Comparison of ENCODE assay signal across 19 cellular contexts in the genomic region with DNA sequence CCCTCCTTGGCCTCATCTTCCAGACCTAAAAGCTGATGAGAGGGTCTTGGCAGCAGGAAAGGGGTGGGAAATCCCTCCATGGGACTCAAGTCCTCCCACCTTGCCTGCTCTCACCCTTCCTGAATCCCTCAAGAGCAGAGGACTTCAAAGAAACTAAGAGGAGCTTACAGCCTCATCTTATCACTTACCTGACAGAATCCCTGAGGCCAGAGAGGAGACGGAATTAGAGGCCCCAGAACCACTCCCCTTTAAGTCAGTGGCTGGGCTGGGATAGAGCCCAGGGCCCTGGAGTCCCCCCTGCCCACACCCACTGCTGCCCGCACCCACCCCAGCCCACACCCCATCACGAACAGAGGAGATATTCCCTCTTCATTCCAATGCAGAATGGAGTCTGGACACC. TPM values are rescaled to one million over a fixed set of nuclear protein-coding genes. Genes with fewer than 3 reads are reported as not detected.
DNase-seq lines count a peak whose midpoint lies in the region; ATAC-seq and TF ChIP-seq lines count a peak whose summit lies in the region.
"Had no signal": no experiment of that assay in that cellular context is flagged by ENCODE, and none has a peak within 500 bp of the region (broad histone marks: within the 10 kb centered on the region; RNA-seq: fewer than 3 reads in every experiment).

No MANE protein-coding gene starts in this region.

- DNase-seq in activated naive CD8-positive, alpha-beta T cell treated with anti-CD3 and anti-CD28 coated beads, Interleukin-2, amount 10 ng/mL, durations not matched to agents 7 days and 5 days, result no peak
- DNase-seq in activated naive CD8-positive, alpha-beta T cell treated with anti-CD3 and anti-CD28 coated beads for 36 hours, result no peak
- DNase-seq in T-helper 17 cell (no peak), lower lobe of right lung (peak; percentile 8), tibial nerve (ENCODE audit: low spot score in 2 of 2) (no peak), NCI-H82 treated with DMSO at 0.1 percent for 48 hours (lab: John Stamatoyannopoulos, UW; ENCODE audit: unreplicated experiment) (no peak), NCI-H2107 treated with DMSO at 0.1 percent for 48 hours (lab: John Stamatoyannopoulos, UW; ENCODE audit: unreplicated experiment) (no peak)
- no peak for DNase-seq in stimulated activated CD4-positive, alpha-beta T cell treated with anti-CD3 and anti-CD28 coated beads, Interleukin-4, amount 100 ng/mL, for 24 hours
- DNase-seq: activated CD4-positive, alpha-beta T cell treated with anti-CD3 and anti-CD28 coated beads for 36 hours; central memory CD4-positive, alpha-beta T cell; COR-L47; Karpas-422; NCI-H146; NCI-H510A treated with DMSO at 0.1 percent for 48 hours had no signal

- TF ChIP-seq POLR2A in tibial nerve (IDR thresholded peaks at IDR 0.05), result no peak

- H3K9me3 ChIP-seq in T-helper 17 cell (ENCODE audit: control insufficient read depth, low read length, poor library complexity, severe bottlenecking) (no peaks in the 10 kb centered on the region), lower lobe of right lung (no peaks in the 10 kb centered on the region), tibial nerve (no peaks in the 10 kb centered on the region)
- H3K9me3 ChIP-seq: A549, Peyer's patch had no signal

- H3K9me3 Mint-ChIP-seq in activated naive CD8-positive, alpha-beta T cell treated with anti-CD3 and anti-CD28 coated beads, Interleukin-2, amount 10 ng/mL, durations not matched to agents 7 days and 5 days, result no peaks in the 10 kb centered on the region
- no peaks in the 10 kb centered on the region for H3K9me3 Mint-ChIP-seq in activated naive CD8-positive, alpha-beta T cell treated with anti-CD3 and anti-CD28 coated beads for 36 hours
- H3K9me3 Mint-ChIP-seq: activated naive CD4-positive, alpha-beta T cell treated with anti-CD3 and anti-CD28 coated beads, Interleukin-2, amount 50 U/mL, for 72 hours had no signal

- H3K36me3 Mint-ChIP-seq in activated naive CD8-positive, alpha-beta T cell treated with anti-CD3 and anti-CD28 coated beads, Interleukin-2, amount 10 ng/mL, durations not matched to agents 7 days and 5 days, result peaks cover 1% of the 10 kb centered on the region
- H3K36me3 Mint-ChIP-seq in activated naive CD8-positive, alpha-beta T cell treated with anti-CD3 and anti-CD28 coated beads for 36 hours, result no peaks in the 10 kb centered on the region
- no peaks in the 10 kb centered on the region for H3K36me3 Mint-ChIP-seq in T-helper 17 cell (ENCODE audit: low read depth)
- H3K36me3 Mint-ChIP-seq: activated naive CD4-positive, alpha-beta T cell treated with anti-CD3 and anti-CD28 coated beads, Interleukin-2, amount 50 U/mL, for 72 hours had no signal

- H3K27ac Mint-ChIP-seq in activated naive CD8-positive, alpha-beta T cell treated with anti-CD3 and anti-CD28 coated beads, Interleukin-2, amount 10 ng/mL, durations not matched to agents 7 days and 5 days, result peak overlapping the region; percentile 51
- no peak overlapping the region for H3K27ac Mint-ChIP-seq in activated naive CD8-positive, alpha-beta T cell treated with anti-CD3 and anti-CD28 coated beads for 36 hours
- peak overlapping the region; percentile 45 for H3K27ac Mint-ChIP-seq in T-helper 17 cell
- H3K27ac Mint-ChIP-seq: activated CD4-positive, alpha-beta T cell treated with anti-CD3 and anti-CD28 coated beads for 36 hours had no signal

- POLR2A ChIA-PET in activated naive CD8-positive, alpha-beta T cell treated with anti-CD3 and anti-CD28 coated beads, Interleukin-2, amount 10 ng/mL, durations not matched to agents 7 days and 5 days (lab: Charles Lee), result interaction anchor here (1.1 kb wide), 1 partner anchor 12 kb away, joined by 4 read pairs; no protein-coding TSS in a partner anchor

- no peaks in the 10 kb centered on the region for H3K27me3 Mint-ChIP-seq in activated naive CD8-positive, alpha-beta T cell treated with anti-CD3 and anti-CD28 coated beads, Interleukin-2, amount 10 ng/mL, durations not matched to agents 7 days and 5 days
- no peaks in the 10 kb centered on the region for H3K27me3 Mint-ChIP-seq in activated naive CD8-positive, alpha-beta T cell treated with anti-CD3 and anti-CD28 coated beads for 36 hours
- no peaks in the 10 kb centered on the region for H3K27me3 Mint-ChIP-seq in T-helper 17 cell
- H3K27me3 Mint-ChIP-seq: activated CD4-positive, alpha-beta T cell treated with anti-CD3 and anti-CD28 coated beads for 36 hours had no signal

- 81 to 93% methylated on average over 3 of the region's 3 CpGs for WGBS in tibial nerve, 2 donors

- H3K4me3 ChIP-seq in lower lobe of right lung (no peak overlapping the region), tibial nerve (no peak overlapping the region)
- H3K4me3 ChIP-seq: A549, GM12878, Peyer's patch had no signal

- H3K36me3 ChIP-seq in lower lobe of right lung (no peaks in the 10 kb centered on the region), tibial nerve (no peaks in the 10 kb centered on the region)
- H3K36me3 ChIP-seq: Peyer's patch had no signal

- no peak for TF ChIP-seq CTCF in lower lobe of right lung (IDR thresholded peaks at IDR 0.05)
- no peak for TF ChIP-seq CTCF in tibial nerve (IDR thresholded peaks at IDR 0.05)

- TF ChIP-seq EP300 in tibial nerve (IDR thresholded peaks at IDR 0.05), result no peak

- ATAC-seq in activated naive CD8-positive, alpha-beta T cell treated with anti-CD3 and anti-CD28 coated beads, Interleukin-2, amount 10 ng/mL, durations not matched to agents 7 days and 5 days (ENCODE audit: low read depth), result no peak
- ATAC-seq in T-helper 17 cell (no peak), lower lobe of right lung (no peak)

- no peak overlapping the region for H3K4me3 Mint-ChIP-seq in activated naive CD8-positive, alpha-beta T cell treated with anti-CD3 and anti-CD28 coated beads, Interleukin-2, amount 10 ng/mL, durations not matched to agents 7 days and 5 days
- no peak overlapping the region for H3K4me3 Mint-ChIP-seq in activated naive CD8-positive, alpha-beta T cell treated with anti-CD3 and anti-CD28 coated beads for 36 hours
- peak overlapping the region; percentile 80 for H3K4me3 Mint-ChIP-seq in T-helper 17 cell
- H3K4me3 Mint-ChIP-seq: activated CD4-positive, alpha-beta T cell treated with anti-CD3 and anti-CD28 coated beads for 36 hours had no signal

- H3K27ac ChIP-seq in lower lobe of right lung (no peak overlapping the region), tibial nerve (peak overlapping the region in 3 of 4 donors; percentile 7 to 60 (median 26))
- H3K27ac ChIP-seq: A549, HL-60 had no signal

- no peaks in the 10 kb centered on the region for H3K27me3 ChIP-seq in lower lobe of right lung (ENCODE audit: low read depth)
- no peaks in the 10 kb centered on the region for H3K27me3 ChIP-seq in tibial nerve
- H3K27me3 ChIP-seq: Peyer's patch had no signal

- intact Hi-C loops in lower lobe of right lung (cut with DNase I), result no loop called here

- H3K4me1 ChIP-seq in lower lobe of right lung, result peaks cover 2% of the 10 kb centered on the region
- peaks cover 0 to 40% (median 9%) of the 10 kb centered on the region in 4 donors for H3K4me1 ChIP-seq in tibial nerve

- H3K4me1 Mint-ChIP-seq in activated naive CD8-positive, alpha-beta T cell treated with anti-CD3 and anti-CD28 coated beads, Interleukin-2, amount 10 ng/mL, durations not matched to agents 7 days and 5 days, result peaks cover 16% of the 10 kb centered on the region
- H3K4me1 Mint-ChIP-seq in activated naive CD8-positive, alpha-beta T cell treated with anti-CD3 and anti-CD28 coated beads for 36 hours, result peaks cover 7% of the 10 kb centered on the region
- H3K4me1 Mint-ChIP-seq in T-helper 17 cell, result peaks cover 24% of the 10 kb centered on the region

RNA-seq across cellular contexts. Expression of gene LOXL1, which starts 15.2 kb away (rescaled TPM):
- total RNA-seq in activated naive CD8-positive, alpha-beta T cell treated with anti-CD3 and anti-CD28 coated beads, Interleukin-2, amount 10 ng/mL, durations not matched to agents 7 days and 5 days, result 10 to 100 TPM in 1 of 2 experiments, 1 to 10 TPM in 1; 8.8 to 10.5 TPM
- 1 to 10 TPM; 2.1 to 2.4 TPM for total RNA-seq in activated naive CD8-positive, alpha-beta T cell treated with anti-CD3 and anti-CD28 coated beads for 36 hours
- total RNA-seq in T-helper 17 cell (1 to 10 TPM; 2.9 to 8.4 TPM), lower lobe of right lung (7.6 TPM), tibial nerve (10 to 100 TPM; 21.6 to 29.1 (median 24.4) TPM)

RNA-seq across cellular contexts. Expression of gene STOML1, which starts 50.6 kb away (rescaled TPM):
- 1 to 10 TPM; 9.4 to 9.5 TPM for total RNA-seq in activated naive CD8-positive, alpha-beta T cell treated with anti-CD3 and anti-CD28 coated beads, Interleukin-2, amount 10 ng/mL, durations not matched to agents 7 days and 5 days
- total RNA-seq in activated naive CD8-positive, alpha-beta T cell treated with anti-CD3 and anti-CD28 coated beads for 36 hours, result 10 to 100 TPM in 1 of 2 experiments, 1 to 10 TPM in 1; 8.3 to 10.6 TPM
- 1 to 10 TPM; 3.7 to 5.6 TPM for total RNA-seq in T-helper 17 cell
- total RNA-seq in lower lobe of right lung, result 16.3 TPM
- 10 to 100 TPM; 16.6 to 29.1 (median 21.5) TPM for total RNA-seq in tibial nerve

RNA-seq across cellular contexts. Expression of gene PML, which starts 53.1 kb away (rescaled TPM):
- total RNA-seq in activated naive CD8-positive, alpha-beta T cell treated with anti-CD3 and anti-CD28 coated beads, Interleukin-2, amount 10 ng/mL, durations not matched to agents 7 days and 5 days, result 100 to 1,000 TPM; 118 to 120 TPM
- 10 to 100 TPM; 53.4 to 54.3 TPM for total RNA-seq in activated naive CD8-positive, alpha-beta T cell treated with anti-CD3 and anti-CD28 coated beads for 36 hours
- total RNA-seq in T-helper 17 cell (10 to 100 TPM; 47.6 to 52.6 TPM), lower lobe of right lung (79.4 TPM), tibial nerve (100 to 1,000 TPM in 2 of 4 donors, 10 to 100 TPM in 2; 69.3 to 159 (median 89.4) TPM)
